In the genomic region with DNA sequence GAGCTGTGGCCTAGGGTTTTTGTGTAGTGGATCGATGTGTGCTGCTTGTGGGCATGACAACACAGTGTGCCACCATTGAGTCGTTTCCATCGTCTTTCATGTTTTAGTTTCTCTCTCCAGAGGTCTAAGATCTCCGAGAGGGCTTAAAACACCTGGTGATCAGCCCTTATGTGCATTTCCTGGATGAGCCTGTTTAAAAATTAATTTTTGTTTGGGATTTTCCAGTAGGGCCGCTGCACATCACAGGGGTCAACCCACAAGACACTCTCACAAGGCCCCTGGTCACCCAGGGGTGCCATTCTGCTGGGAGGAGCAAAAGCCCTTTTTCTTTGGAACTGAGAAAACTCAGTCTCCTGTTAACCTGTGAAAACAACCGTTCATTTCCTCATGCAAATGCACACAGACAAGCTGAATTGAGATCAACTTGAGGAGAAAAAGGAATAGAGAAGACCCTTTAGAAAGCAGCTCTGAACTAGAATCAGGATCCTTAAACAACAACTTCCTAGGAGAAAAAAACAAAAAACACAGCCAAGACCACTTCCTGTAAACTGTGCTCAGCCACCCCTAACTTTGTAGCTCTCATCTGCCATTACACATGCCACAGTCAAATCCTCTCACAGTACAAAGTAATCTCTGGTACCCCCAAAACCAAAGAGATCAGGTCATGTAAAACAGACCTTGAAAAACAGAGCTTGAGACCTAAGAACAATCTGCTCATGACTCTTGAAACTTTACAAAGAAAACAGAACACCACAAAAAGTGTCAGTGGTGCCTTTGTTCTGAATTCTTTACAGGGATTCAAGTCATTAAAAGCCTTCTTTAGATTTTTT, we compare ENCODE assay signal across 20 cellular contexts. TPM values are rescaled to one million over a fixed set of nuclear protein-coding genes. Genes with fewer than 3 reads are reported as not detected.
A peak's percentile ranks its signal among the peaks of the same experiment; 100 is the strongest.
DNase-seq lines count a peak whose midpoint lies in the region; ATAC-seq, FAIRE-seq and TF ChIP-seq lines count a peak whose summit lies in the region.
"Had no signal": no experiment of that assay in that cellular context is flagged by ENCODE, and none has a peak within 500 bp of the region (broad histone marks: within the 10 kb centered on the region; RNA-seq: fewer than 3 reads in every experiment).

No MANE protein-coding gene starts in this region.

- peaks cover 5% of the 10 kb centered on the region; the same call in 1 of the 2 replicates for H3K9me2 ChIP-seq in GM23338 (ENCODE audit: insufficient read depth)

- H3K36me3 ChIP-seq in GM23338 (ENCODE audit: insufficient read depth) (peaks cover 7% of the 10 kb centered on the region), small intestine (ENCODE audit: control insufficient read depth in 2 of 2, insufficient read depth in 2 of 2, low read length in 2 of 2) (no peaks in the 10 kb centered on the region), mesenchymal stem cell (ENCODE audit: control insufficient read depth in 1 of 2, insufficient read depth in 2 of 2, low read depth in 1 of 2, low read length in 2 of 2) (no peaks in the 10 kb centered on the region)
- H3K36me3 ChIP-seq: breast epithelium, esophagus squamous epithelium, sigmoid colon had no signal

- no peak overlapping the region for H3K18ac ChIP-seq in mesenchymal stem cell (ENCODE audit: low read depth in 1 of 2, low read length in 2 of 2)

- CTCF ChIA-PET in activated CD4-positive, alpha-beta memory T cell treated with anti-CD3 and anti-CD28 coated beads for 36 hours (lab: Charles Lee) = no interaction called here
- CTCF ChIA-PET in activated CD4-positive, alpha-beta memory T cell treated with anti-CD3 and anti-CD28 coated beads, Interleukin-2, amount 10 ng/mL, durations not matched to agents 7 days and 5 days (lab: Charles Lee) = no interaction called here

- no peak for FAIRE-seq in small intestine (lab: Jason Lieb, UNC)
- FAIRE-seq: A549, islet of Langerhans had no signal

- H3K27me3 Mint-ChIP-seq in activated CD4-positive, alpha-beta memory T cell treated with anti-CD3 and anti-CD28 coated beads for 36 hours = no peaks in the 10 kb centered on the region
- H3K27me3 Mint-ChIP-seq in activated CD4-positive, alpha-beta memory T cell treated with anti-CD3 and anti-CD28 coated beads, Interleukin-2, amount 10 ng/mL, durations not matched to agents 7 days and 5 days = no peaks in the 10 kb centered on the region
- peaks cover 1% of the 10 kb centered on the region for H3K27me3 Mint-ChIP-seq in GM23338 (ENCODE audit: insufficient read depth, low read depth, poor library complexity)
- H3K27me3 Mint-ChIP-seq in activated T-cell treated with anti-CD3 and anti-CD28 coated beads, Interleukin-2, amount 50 U/mL, for 72 hours (ENCODE audit: low read depth) = no peaks in the 10 kb centered on the region

- H3K9ac ChIP-seq in mesenchymal stem cell (ENCODE audit: low read length) = no peak overlapping the region

- H3K4me3 ChIP-seq in GM23338 = no peak overlapping the region
- no peak overlapping the region for H3K4me3 ChIP-seq in small intestine (ENCODE audit: low read depth in 1 of 2, low read length in 2 of 2)
- no peak overlapping the region for H3K4me3 ChIP-seq in mesenchymal stem cell (ENCODE audit: insufficient read depth in 1 of 2, low read depth in 1 of 2, low read length in 2 of 2)
- H3K4me3 ChIP-seq: A549, breast epithelium, esophagus squamous epithelium, sigmoid colon had no signal

- no peak overlapping the region for H4K91ac ChIP-seq in mesenchymal stem cell (ENCODE audit: low read length)

- H3K14ac ChIP-seq in mesenchymal stem cell (ENCODE audit: low read length in 2 of 2) = no peak overlapping the region

- intact Hi-C loops in activated CD4-positive, alpha-beta memory T cell treated with anti-CD3 and anti-CD28 coated beads for 36 hours (cut with micrococcal nuclease) = no loop called here

- H2BK5ac ChIP-seq in mesenchymal stem cell (ENCODE audit: low read depth, low read length, poor library complexity, severe bottlenecking) = no peak overlapping the region

- WGBS in small intestine, 3 donors = 76 to 78% (median 77%) methylated on average over 6 of the region's 6 CpGs
- WGBS in mesenchymal stem cell = 81% methylated on average over 6 of the region's 6 CpGs

- ATAC-seq in GM23338 (no peak), GM18517 (IDR thresholded peaks at IDR 0.05; ENCODE audit: unreplicated experiment) (no peak)
- peak; percentile 21 to 64 for ATAC-seq in activated T-cell treated with anti-CD3 and anti-CD28 coated beads, Interleukin-2, amount 50 U/mL, for 72 hours (replicated peaks in 1 of 2)
- ATAC-seq in stimulated activated effector memory CD8-positive, alpha-beta T cell treated with anti-CD3 and anti-CD28 coated beads, Interleukin-12 subunit alpha, Interleukin-12 subunit beta, amount 100 ng/mL, for 72 hours = no peak
- ATAC-seq: A549 had no signal

- H2BK15ac ChIP-seq in mesenchymal stem cell (ENCODE audit: low read depth, poor library complexity, severe bottlenecking) = no peak overlapping the region

- no peak overlapping the region for H3K23ac ChIP-seq in mesenchymal stem cell (ENCODE audit: low read length in 2 of 2)

- H3K4me1 Mint-ChIP-seq in activated CD4-positive, alpha-beta memory T cell treated with anti-CD3 and anti-CD28 coated beads for 36 hours (ENCODE audit: low read depth) = peaks cover 11% of the 10 kb centered on the region
- peaks cover 8% of the 10 kb centered on the region for H3K4me1 Mint-ChIP-seq in activated CD4-positive, alpha-beta memory T cell treated with anti-CD3 and anti-CD28 coated beads, Interleukin-2, amount 10 ng/mL, durations not matched to agents 7 days and 5 days
- peaks cover 6% of the 10 kb centered on the region for H3K4me1 Mint-ChIP-seq in GM23338
- peaks cover 16% of the 10 kb centered on the region for H3K4me1 Mint-ChIP-seq in activated T-cell treated with anti-CD3 and anti-CD28 coated beads, Interleukin-2, amount 50 U/mL, for 72 hours (ENCODE audit: low read depth)
- peaks cover 8% of the 10 kb centered on the region for H3K4me1 Mint-ChIP-seq in stimulated activated effector memory CD8-positive, alpha-beta T cell treated with anti-CD3 and anti-CD28 coated beads, Interleukin-12 subunit alpha, Interleukin-12 subunit beta, amount 100 ng/mL, for 72 hours

- H2AFZ ChIP-seq in GM23338 (peak overlapping the region; percentile 1; the same call in 1 of the 2 replicates), mesenchymal stem cell (ENCODE audit: low read depth, low read length) (no peak overlapping the region)

- H3K27me3 ChIP-seq in GM23338 (ENCODE audit: insufficient read depth) = no peaks in the 10 kb centered on the region
- H3K27me3 ChIP-seq in small intestine (ENCODE audit: control insufficient read depth in 2 of 2, insufficient read depth in 2 of 2, low read length in 2 of 2) = no peaks in the 10 kb centered on the region
- no peaks in the 10 kb centered on the region for H3K27me3 ChIP-seq in mesenchymal stem cell (ENCODE audit: control insufficient read depth in 1 of 2, insufficient read depth in 1 of 2, low read length in 2 of 2)
- H3K27me3 ChIP-seq: breast epithelium, esophagus squamous epithelium, sigmoid colon had no signal

- H3K4me1 ChIP-seq in GM23338 (ENCODE audit: insufficient read depth) (peaks cover 6% of the 10 kb centered on the region; the same call in 1 of the 2 replicates), small intestine (ENCODE audit: control insufficient read depth in 2 of 2, insufficient read depth in 1 of 2, low read depth in 1 of 2, low read length in 1 of 2) (no peaks in the 10 kb centered on the region), mesenchymal stem cell (ENCODE audit: control insufficient read depth, insufficient read depth, low read depth, low read length) (no peaks in the 10 kb centered on the region)
- H3K4me1 ChIP-seq: breast epithelium, esophagus squamous epithelium, sigmoid colon had no signal

- H3K36me3 Mint-ChIP-seq in activated CD4-positive, alpha-beta memory T cell treated with anti-CD3 and anti-CD28 coated beads for 36 hours = peaks cover 3% of the 10 kb centered on the region
- peaks cover 7% of the 10 kb centered on the region for H3K36me3 Mint-ChIP-seq in activated CD4-positive, alpha-beta memory T cell treated with anti-CD3 and anti-CD28 coated beads, Interleukin-2, amount 10 ng/mL, durations not matched to agents 7 days and 5 days (ENCODE audit: low read depth)
- H3K36me3 Mint-ChIP-seq in GM23338 (ENCODE audit: low read depth) = peaks cover 16% of the 10 kb centered on the region; the same call in 2 of the 3 replicates
- H3K36me3 Mint-ChIP-seq in activated T-cell treated with anti-CD3 and anti-CD28 coated beads, Interleukin-2, amount 50 U/mL, for 72 hours (ENCODE audit: insufficient read depth in 2 of 2) = peaks cover 7 to 32% of the 10 kb centered on the region in 2 donors
- no peaks in the 10 kb centered on the region for H3K36me3 Mint-ChIP-seq in stimulated activated effector memory CD8-positive, alpha-beta T cell treated with anti-CD3 and anti-CD28 coated beads, Interleukin-12 subunit alpha, Interleukin-12 subunit beta, amount 100 ng/mL, for 72 hours

- H3K27ac Mint-ChIP-seq in activated CD4-positive, alpha-beta memory T cell treated with anti-CD3 and anti-CD28 coated beads for 36 hours = peak overlapping the region; percentile 63
- H3K27ac Mint-ChIP-seq in activated CD4-positive, alpha-beta memory T cell treated with anti-CD3 and anti-CD28 coated beads, Interleukin-2, amount 10 ng/mL, durations not matched to agents 7 days and 5 days = no peak overlapping the region
- no peak overlapping the region for H3K27ac Mint-ChIP-seq in GM23338
- peak overlapping the region; percentile 58 for H3K27ac Mint-ChIP-seq in activated T-cell treated with anti-CD3 and anti-CD28 coated beads, Interleukin-2, amount 50 U/mL, for 72 hours
- peak overlapping the region; percentile 53 for H3K27ac Mint-ChIP-seq in stimulated activated effector memory CD8-positive, alpha-beta T cell treated with anti-CD3 and anti-CD28 coated beads, Interleukin-12 subunit alpha, Interleukin-12 subunit beta, amount 100 ng/mL, for 72 hours

- POLR2A ChIA-PET in activated CD4-positive, alpha-beta memory T cell treated with anti-CD3 and anti-CD28 coated beads for 36 hours (lab: Charles Lee) = interaction anchor here (1.2 kb wide), 1 partner anchor 9 kb away, joined by 3 read pairs; a partner anchor contains a TSS
- POLR2A ChIA-PET in activated CD4-positive, alpha-beta memory T cell treated with anti-CD3 and anti-CD28 coated beads, Interleukin-2, amount 10 ng/mL, durations not matched to agents 7 days and 5 days (lab: Charles Lee) = interaction anchor here (1.8 kb wide), 1 partner anchor 9 kb away, joined by 13 read pairs; a partner anchor contains a TSS

- no peaks in the 10 kb centered on the region for H3K79me1 ChIP-seq in mesenchymal stem cell (replicated peaks; ENCODE audit: low read length, poor library complexity, severe bottlenecking)

- H3K4me3 Mint-ChIP-seq in activated CD4-positive, alpha-beta memory T cell treated with anti-CD3 and anti-CD28 coated beads for 36 hours = no peak overlapping the region
- H3K4me3 Mint-ChIP-seq in activated CD4-positive, alpha-beta memory T cell treated with anti-CD3 and anti-CD28 coated beads, Interleukin-2, amount 10 ng/mL, durations not matched to agents 7 days and 5 days = no peak overlapping the region
- H3K4me3 Mint-ChIP-seq in GM23338 = no peak overlapping the region
- peak overlapping the region; percentile 3 to 66 for H3K4me3 Mint-ChIP-seq in activated T-cell treated with anti-CD3 and anti-CD28 coated beads, Interleukin-2, amount 50 U/mL, for 72 hours
- H3K4me3 Mint-ChIP-seq in stimulated activated effector memory CD8-positive, alpha-beta T cell treated with anti-CD3 and anti-CD28 coated beads, Interleukin-12 subunit alpha, Interleukin-12 subunit beta, amount 100 ng/mL, for 72 hours = no peak overlapping the region

- no peak for DNase-seq in activated CD4-positive, alpha-beta memory T cell treated with anti-CD3 and anti-CD28 coated beads for 36 hours
- DNase-seq in activated CD4-positive, alpha-beta memory T cell treated with anti-CD3 and anti-CD28 coated beads, Interleukin-2, amount 10 ng/mL, durations not matched to agents 7 days and 5 days = no peak
- DNase-seq in GM23338 (ENCODE audit: low spot score) = no peak
- no peak for DNase-seq in activated T-cell treated with anti-CD3 and anti-CD28 coated beads, Interleukin-2, amount 50 U/mL, for 72 hours
- no peak for DNase-seq in stimulated activated effector memory CD8-positive, alpha-beta T cell treated with anti-CD3 and anti-CD28 coated beads, Interleukin-12 subunit alpha, Interleukin-12 subunit beta, amount 100 ng/mL, for 72 hours (ENCODE audit: low spot score in 2 of 2)
- no peak for DNase-seq in small intestine
- no peak for DNase-seq in mesenchymal stem cell
- DNase-seq: activated gamma-delta T cell treated with Interleukin-2 at 50 U/mL for 16 hours; esophagus squamous epithelium; Karpas-422; NCI-H1417; NCI-H345; nucleus accumbens; Right ventricle myocardium superior; sigmoid colon; stimulated activated CD4-positive, alpha-beta T cell treated with anti-CD3 and anti-CD28 coated beads, Interleukin-4, amount 100 ng/mL, for 24 hours had no signal

- H3K4me2 ChIP-seq in GM23338 (no peak overlapping the region), mesenchymal stem cell (ENCODE audit: low read length, poor library complexity, severe bottlenecking) (no peak overlapping the region)
- H3K4me2 ChIP-seq: A549 had no signal

- no peak overlapping the region for H2BK12ac ChIP-seq in mesenchymal stem cell (ENCODE audit: low read length in 2 of 2)

- H2AK5ac ChIP-seq in mesenchymal stem cell (ENCODE audit: low read length, severe bottlenecking) = no peak overlapping the region

- no peaks in the 10 kb centered on the region for H3F3A ChIP-seq in GM23338 (replicated peaks; ENCODE audit: low read depth)

- H3K4ac ChIP-seq in mesenchymal stem cell (ENCODE audit: low read depth in 1 of 2, low read length in 2 of 2) = no peak overlapping the region

- H3K9me3 ChIP-seq in small intestine (ENCODE audit: control insufficient read depth, low read depth) (no peaks in the 10 kb centered on the region), mesenchymal stem cell (ENCODE audit: control insufficient read depth, low read length) (peaks cover 14% of the 10 kb centered on the region)
- H3K9me3 ChIP-seq: sigmoid colon had no signal

- no peaks in the 10 kb centered on the region for H4K20me1 ChIP-seq in GM23338 (replicated peaks; ENCODE audit: insufficient read depth)

- H2BK120ac ChIP-seq in mesenchymal stem cell (ENCODE audit: low read depth, low read length) = no peak overlapping the region

- TF ChIP-seq CTCF in GM23338 (conservative IDR thresholded peaks at IDR 0.05; ENCODE audit: low read depth in 2 of 2) = no peak

- H3K27ac ChIP-seq in GM23338 (ENCODE audit: low read depth) (no peak overlapping the region), small intestine (ENCODE audit: low read depth in 1 of 2, low read length in 1 of 2) (peak overlapping the region in 1 of 2 donors; percentile 41), mesenchymal stem cell (ENCODE audit: low read length, poor library complexity, severe bottlenecking) (no peak overlapping the region)
- H3K27ac ChIP-seq: A549, breast epithelium, esophagus squamous epithelium, sigmoid colon had no signal

- H4K8ac ChIP-seq in mesenchymal stem cell (ENCODE audit: low read length) = no peak overlapping the region

- no peaks in the 10 kb centered on the region for H3K79me2 ChIP-seq in GM23338 (replicated peaks; ENCODE audit: insufficient read depth)

- H3K9me3 Mint-ChIP-seq in activated CD4-positive, alpha-beta memory T cell treated with anti-CD3 and anti-CD28 coated beads for 36 hours = peaks cover 12% of the 10 kb centered on the region
- H3K9me3 Mint-ChIP-seq in activated CD4-positive, alpha-beta memory T cell treated with anti-CD3 and anti-CD28 coated beads, Interleukin-2, amount 10 ng/mL, durations not matched to agents 7 days and 5 days = peaks cover 15% of the 10 kb centered on the region
- H3K9me3 Mint-ChIP-seq in GM23338 = peaks cover 46% of the 10 kb centered on the region
- peaks cover 1 to 7% of the 10 kb centered on the region in 2 donors for H3K9me3 Mint-ChIP-seq in activated T-cell treated with anti-CD3 and anti-CD28 coated beads, Interleukin-2, amount 50 U/mL, for 72 hours
- peaks cover 5% of the 10 kb centered on the region for H3K9me3 Mint-ChIP-seq in stimulated activated effector memory CD8-positive, alpha-beta T cell treated with anti-CD3 and anti-CD28 coated beads, Interleukin-12 subunit alpha, Interleukin-12 subunit beta, amount 100 ng/mL, for 72 hours

RNA-seq across cellular contexts. Expression of a gene that starts 8.3 kb away (rescaled TPM):
- 10 to 100 TPM; 16.2 to 21.5 TPM for total RNA-seq in activated CD4-positive, alpha-beta memory T cell treated with anti-CD3 and anti-CD28 coated beads for 36 hours
- total RNA-seq in activated CD4-positive, alpha-beta memory T cell treated with anti-CD3 and anti-CD28 coated beads, Interleukin-2, amount 10 ng/mL, durations not matched to agents 7 days and 5 days = 10 to 100 TPM; 17.9 to 20.0 TPM
- 22.6 and 28.7 TPM in 2 replicates for total RNA-seq in GM23338 (2014; rRNA removed; shearing (Covaris generic))
- polyA plus RNA-seq in GM23338 (2016; fragmentation: Nextera tagmentation; extraction: Ambion mirVana) = 11.9 and 18.4 TPM in 2 replicates
- total RNA-seq in activated T-cell treated with anti-CD3 and anti-CD28 coated beads, Interleukin-2, amount 50 U/mL, for 72 hours = 10 to 100 TPM; 24.2 to 30.3 TPM
- polyA plus RNA-seq in small intestine = 10 to 100 TPM in 2 of 3 donors, 1 to 10 TPM in 1; 10.0 to 13.2 (median 11.9) TPM
- 10.2 TPM for polyA plus RNA-seq in mesenchymal stem cell (2013, experiment 1 of 2)
- polyA plus RNA-seq in mesenchymal stem cell (2013, experiment 2 of 2) = 9.9 TPM

RNA-seq across cellular contexts. Expression of a gene that starts 39.4 kb away (rescaled TPM):
- total RNA-seq in activated CD4-positive, alpha-beta memory T cell treated with anti-CD3 and anti-CD28 coated beads for 36 hours = 10 to 100 TPM; 19.2 to 23.2 TPM
- total RNA-seq in activated CD4-positive, alpha-beta memory T cell treated with anti-CD3 and anti-CD28 coated beads, Interleukin-2, amount 10 ng/mL, durations not matched to agents 7 days and 5 days = 10 to 100 TPM; 28.1 to 28.8 TPM
- total RNA-seq in GM23338 (2014; rRNA removed; shearing (Covaris generic)) = 30.9 and 42.3 TPM in 2 replicates
- polyA plus RNA-seq in GM23338 (2016; fragmentation: Nextera tagmentation; extraction: Ambion mirVana) = 43.7 and 51.7 TPM in 2 replicates
- 10 to 100 TPM; 16.5 to 27.3 TPM for total RNA-seq in activated T-cell treated with anti-CD3 and anti-CD28 coated beads, Interleukin-2, amount 50 U/mL, for 72 hours
- polyA plus RNA-seq in small intestine = 1 to 10 TPM; 5.1 to 7.2 (median 5.7) TPM
- polyA plus RNA-seq in mesenchymal stem cell (2013, experiment 1 of 2) = 12.1 TPM
- 10.4 TPM for polyA plus RNA-seq in mesenchymal stem cell (2013, experiment 2 of 2)

Comparison
In these comparisons a context has a peak if more than half of its experiments do, and no peak if none do; other contexts are left out.
1. H3K27ac Mint-ChIP-seq: peak in activated CD4-positive, alpha-beta memory T cell treated with anti-CD3 and anti-CD28 coated beads for 36 hours (single experiment), activated T-cell treated with anti-CD3 and anti-CD28 coated beads, Interleukin-2, amount 50 U/mL, for 72 hours (single experiment) and stimulated activated effector memory CD8-positive, alpha-beta T cell treated with anti-CD3 and anti-CD28 coated beads, Interleukin-12 subunit alpha, Interleukin-12 subunit beta, amount 100 ng/mL, for 72 hours (single experiment); none in activated CD4-positive, alpha-beta memory T cell treated with anti-CD3 and anti-CD28 coated beads, Interleukin-2, amount 10 ng/mL, durations not matched to agents 7 days and 5 days (single experiment) and GM23338 (single experiment).
2. H3K4me3 Mint-ChIP-seq: peak in activated T-cell treated with anti-CD3 and anti-CD28 coated beads, Interleukin-2, amount 50 U/mL, for 72 hours (2 of 2); none in activated CD4-positive, alpha-beta memory T cell treated with anti-CD3 and anti-CD28 coated beads for 36 hours (single experiment), activated CD4-positive, alpha-beta memory T cell treated with anti-CD3 and anti-CD28 coated beads, Interleukin-2, amount 10 ng/mL, durations not matched to agents 7 days and 5 days (single experiment), GM23338 (single experiment) and stimulated activated effector memory CD8-positive, alpha-beta T cell treated with anti-CD3 and anti-CD28 coated beads, Interleukin-12 subunit alpha, Interleukin-12 subunit beta, amount 100 ng/mL, for 72 hours (single experiment).
3. ATAC-seq: peak in activated T-cell treated with anti-CD3 and anti-CD28 coated beads, Interleukin-2, amount 50 U/mL, for 72 hours (2 of 2); none in GM23338 (single experiment), stimulated activated effector memory CD8-positive, alpha-beta T cell treated with anti-CD3 and anti-CD28 coated beads, Interleukin-12 subunit alpha, Interleukin-12 subunit beta, amount 100 ng/mL, for 72 hours (single experiment) and GM18517 (single experiment).